8 cellular contexts compared by ENCODE assay signal in the genomic region with DNA sequence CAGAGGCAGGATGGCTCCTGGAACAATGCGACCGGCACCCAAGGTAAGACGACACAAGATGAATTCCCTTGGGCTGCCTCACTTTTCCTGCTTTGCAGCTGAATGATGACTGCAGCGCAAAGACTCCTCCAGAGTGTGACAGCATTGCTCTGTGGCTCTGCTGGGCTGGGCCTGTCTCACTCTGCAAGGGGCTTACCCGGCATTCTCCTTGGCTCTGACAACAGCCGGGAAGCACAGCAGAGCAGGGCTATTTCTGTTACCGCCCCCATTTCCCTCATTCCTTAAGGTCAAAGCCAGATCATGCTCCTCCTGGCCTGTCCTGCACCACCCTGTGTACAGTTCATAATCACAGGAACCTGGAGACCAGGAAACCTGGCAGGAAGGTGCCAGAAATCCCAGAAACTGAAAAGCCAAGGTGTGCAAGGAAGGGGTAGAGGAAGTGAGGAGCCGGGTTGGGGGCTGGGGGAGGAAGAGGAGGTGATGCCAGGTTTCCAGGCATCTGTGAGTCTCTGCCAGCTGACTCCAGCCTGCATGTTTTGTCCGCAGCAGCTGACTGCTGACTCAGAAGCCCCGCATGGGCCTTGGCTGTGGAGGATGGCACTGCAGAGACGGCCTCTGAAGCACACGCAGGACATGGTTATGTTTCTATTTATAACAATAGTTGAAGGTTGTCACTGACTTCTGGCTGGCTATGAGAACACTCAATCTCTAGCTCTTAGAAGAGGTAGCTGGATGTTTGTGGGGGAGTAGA.
DNase-seq lines count a peak whose midpoint lies in the region; ATAC-seq, FAIRE-seq and TF ChIP-seq lines count a peak whose summit lies in the region.

No MANE protein-coding gene starts in this region.

- H3K4me3 ChIP-seq in astrocyte (ENCODE audit: insufficient read depth, low read depth, low read length) (no peak overlapping the region), right atrium auricular region (peak overlapping the region in 1 of 2 donors; percentile 3), rectal smooth muscle tissue (ENCODE audit: low read length) (no peak overlapping the region)

- CTCF ChIA-PET in activated naive CD4-positive, alpha-beta T cell treated with anti-CD3 and anti-CD28 coated beads, Interleukin-2, amount 10 ng/mL, durations not matched to agents 7 days and 5 days (lab: Charles Lee), result no interaction called here

- TF ChIP-seq CTCF in astrocyte (IDR thresholded peaks at IDR 0.05; ENCODE audit: insufficient read depth, low read depth, low read length), result no peak
- TF ChIP-seq CTCF in right atrium auricular region (IDR thresholded peaks at IDR 0.05), result peak in 1 of 2 donors; percentile 68

- H3K4me2 ChIP-seq in astrocyte (ENCODE audit: low read length), result peak overlapping the region; percentile 75

- H4K20me1 ChIP-seq in astrocyte (ENCODE audit: insufficient read depth, low read length), result peaks cover 88% of the 10 kb centered on the region

- DNase-seq in HS-27A (ENCODE audit: low read depth), result peak; percentile 34
- peak; percentile 85 for DNase-seq in astrocyte (ENCODE audit: low read depth)
- DNase-seq in right atrium auricular region (ENCODE audit: low spot score), result peak; percentile 85
- no peak for DNase-seq in NCI-H1105 treated with DMSO at 0.1 percent for 48 hours (lab: John Stamatoyannopoulos, UW)
- no peak for DNase-seq in activated naive CD4-positive, alpha-beta T cell treated with anti-CD3 and anti-CD28 coated beads, Interleukin-2, amount 10 ng/mL, durations not matched to agents 7 days and 5 days

- peak; percentile 43 for FAIRE-seq in astrocyte (lab: Jason Lieb, UNC)

- H3K4me3 Mint-ChIP-seq in astrocyte (ENCODE audit: unreplicated experiment), result peak overlapping the region; percentile 54
- H3K4me3 Mint-ChIP-seq in activated naive CD4-positive, alpha-beta T cell treated with anti-CD3 and anti-CD28 coated beads, Interleukin-2, amount 10 ng/mL, durations not matched to agents 7 days and 5 days, result no peak overlapping the region

- H3K9me3 Mint-ChIP-seq in astrocyte (ENCODE audit: unreplicated experiment), result no peaks in the 10 kb centered on the region
- H3K9me3 Mint-ChIP-seq in activated naive CD4-positive, alpha-beta T cell treated with anti-CD3 and anti-CD28 coated beads, Interleukin-2, amount 10 ng/mL, durations not matched to agents 7 days and 5 days, result no peaks in the 10 kb centered on the region

- no peaks in the 10 kb centered on the region for H3K27me3 Mint-ChIP-seq in astrocyte (ENCODE audit: low read depth, unreplicated experiment)
- H3K27me3 Mint-ChIP-seq in activated naive CD4-positive, alpha-beta T cell treated with anti-CD3 and anti-CD28 coated beads, Interleukin-2, amount 10 ng/mL, durations not matched to agents 7 days and 5 days, result peaks cover 5% of the 10 kb centered on the region

- ATAC-seq in GM18868 (IDR thresholded peaks at IDR 0.05; ENCODE audit: unreplicated experiment) (no peak), GM19351 (IDR thresholded peaks at IDR 0.05; ENCODE audit: unreplicated experiment) (no peak)

- peak overlapping the region; percentile 66 for H3K9ac ChIP-seq in astrocyte (ENCODE audit: low read length)
- H3K9ac ChIP-seq in rectal smooth muscle tissue (ENCODE audit: low read length), result no peak overlapping the region

- no peaks in the 10 kb centered on the region for H3K27me3 ChIP-seq in astrocyte (ENCODE audit: insufficient read depth, low read length)
- H3K27me3 ChIP-seq in right atrium auricular region, result no peaks in the 10 kb centered on the region
- H3K27me3 ChIP-seq in rectal smooth muscle tissue (ENCODE audit: control insufficient read depth, insufficient read depth, low read length), result no peaks in the 10 kb centered on the region

- H3K4me1 Mint-ChIP-seq in astrocyte (ENCODE audit: low read depth, unreplicated experiment), result peaks cover 42% of the 10 kb centered on the region
- H3K4me1 Mint-ChIP-seq in activated naive CD4-positive, alpha-beta T cell treated with anti-CD3 and anti-CD28 coated beads, Interleukin-2, amount 10 ng/mL, durations not matched to agents 7 days and 5 days, result no peaks in the 10 kb centered on the region

- H3K27ac ChIP-seq in astrocyte (ENCODE audit: low read depth, low read length), result peak overlapping the region; percentile 80
- peak overlapping the region; percentile 87 to 94 for H3K27ac ChIP-seq in right atrium auricular region
- peak overlapping the region; percentile 73 for H3K27ac ChIP-seq in rectal smooth muscle tissue (ENCODE audit: low read depth, low read length)

- H3K36me3 ChIP-seq in astrocyte (ENCODE audit: insufficient read depth, low read length) (peaks cover 8% of the 10 kb centered on the region), right atrium auricular region (peaks cover 15% of the 10 kb centered on the region), rectal smooth muscle tissue (ENCODE audit: control insufficient read depth, insufficient read depth, low read length) (peaks cover 6% of the 10 kb centered on the region)

- H3K27ac Mint-ChIP-seq in astrocyte (ENCODE audit: unreplicated experiment), result peak overlapping the region; percentile 96
- no peak overlapping the region for H3K27ac Mint-ChIP-seq in activated naive CD4-positive, alpha-beta T cell treated with anti-CD3 and anti-CD28 coated beads, Interleukin-2, amount 10 ng/mL, durations not matched to agents 7 days and 5 days

- H3K36me3 Mint-ChIP-seq in astrocyte (ENCODE audit: low read depth, unreplicated experiment), result peaks cover 16% of the 10 kb centered on the region
- no peaks in the 10 kb centered on the region for H3K36me3 Mint-ChIP-seq in activated naive CD4-positive, alpha-beta T cell treated with anti-CD3 and anti-CD28 coated beads, Interleukin-2, amount 10 ng/mL, durations not matched to agents 7 days and 5 days

- H3K79me2 ChIP-seq in astrocyte (ENCODE audit: insufficient read depth, low read length), result peaks cover 85% of the 10 kb centered on the region

- H3K4me1 ChIP-seq in astrocyte (ENCODE audit: insufficient read depth, low read length) (peaks cover 26% of the 10 kb centered on the region), right atrium auricular region (peaks cover 0 to 74% of the 10 kb centered on the region in 2 donors), rectal smooth muscle tissue (ENCODE audit: control insufficient read depth, insufficient read depth, low read length) (peaks cover 41% of the 10 kb centered on the region)

- H2AFZ ChIP-seq in astrocyte (ENCODE audit: low read depth, low read length), result no peak overlapping the region

- no peaks in the 10 kb centered on the region for H3K9me3 ChIP-seq in astrocyte (ENCODE audit: insufficient read depth, low read depth, low read length)
- no peaks in the 10 kb centered on the region for H3K9me3 ChIP-seq in right atrium auricular region

Comparison
In these comparisons a context has a peak if more than half of its experiments do, and no peak if none do; other contexts are left out.
1. DNase-seq: peak in HS-27A (single experiment), astrocyte (single experiment) and right atrium auricular region (single experiment); none in NCI-H1105 treated with DMSO at 0.1 percent for 48 hours (single experiment) and activated naive CD4-positive, alpha-beta T cell treated with anti-CD3 and anti-CD28 coated beads, Interleukin-2, amount 10 ng/mL, durations not matched to agents 7 days and 5 days (single experiment).
2. Peak in every context shown above with its lines, with median percentiles within 50 percentile points of each other: H3K27ac ChIP-seq.